Comparison of ENCODE assay signal across 13 cellular contexts in genomic region chr5:158754018-158754514, GRCh38.
DNase-seq lines count a peak whose midpoint lies in the region; ATAC-seq and TF ChIP-seq lines count a peak whose summit lies in the region.
"Had no signal": no experiment of that assay in that cellular context is flagged by ENCODE, and none has a peak within 500 bp of the region (broad histone marks: within the 10 kb centered on the region; RNA-seq: fewer than 3 reads in every experiment).

No MANE protein-coding gene starts in this region.

- DNase-seq in GM04504 (ENCODE audit: low read depth) (peak; percentile 98), adipocyte (ENCODE audit: low read depth) (peak; percentile 84), glomerular visceral epithelial cell (ENCODE audit: extremely low spot score) (peak; percentile 4), tibial artery (no peak), superior temporal gyrus (ENCODE audit: extremely low spot score) (no peak), hypothalamus (lab: John Stamatoyannopoulos, UW) (no peak)
- DNase-seq: cortex of kidney, kidney, NCI-H1092, NCI-H526, substantia nigra had no signal

- H3K27me3 ChIP-seq in adipocyte (replicated peaks; ENCODE audit: control insufficient read depth, insufficient read depth, low read length) (no peaks in the 10 kb centered on the region), tibial artery (no peaks in the 10 kb centered on the region)
- H3K27me3 ChIP-seq: right atrium auricular region had no signal

- H3K4me1 ChIP-seq in adipocyte (ENCODE audit: control insufficient read depth, insufficient read depth, low read length): peaks cover 79% of the 10 kb centered on the region
- peaks cover 0 to 69% (median 23%) of the 10 kb centered on the region in 4 donors for H3K4me1 ChIP-seq in tibial artery

- intact Hi-C loops in tibial artery (cut with DNase I; ENCODE audit: low total_unique reads): no loop called here

- H3K9me3 ChIP-seq in adipocyte (ENCODE audit: control insufficient read depth, low read length): no peaks in the 10 kb centered on the region
- no peaks in the 10 kb centered on the region for H3K9me3 ChIP-seq in tibial artery
- H3K9me3 ChIP-seq: right atrium auricular region had no signal

- peak overlapping the region; percentile 7 to 67 for H3K27ac ChIP-seq in tibial artery
- H3K27ac ChIP-seq: right atrium auricular region had no signal

- no peak for ATAC-seq in GM21825 (IDR thresholded peaks at IDR 0.05; ENCODE audit: unreplicated experiment)

- peak overlapping the region; percentile 81 for H3K9ac ChIP-seq in adipocyte (ENCODE audit: low read length)

- no peak for TF ChIP-seq CTCF in tibial artery (IDR thresholded peaks at IDR 0.05)

- H3K4me3 ChIP-seq in adipocyte (ENCODE audit: low read length) (no peak overlapping the region), tibial artery (no peak overlapping the region)
- H3K4me3 ChIP-seq: right atrium auricular region had no signal

- H3K36me3 ChIP-seq in adipocyte (ENCODE audit: control insufficient read depth, insufficient read depth, low read length, severe bottlenecking) (peaks cover 8% of the 10 kb centered on the region), tibial artery (no peaks in the 10 kb centered on the region)
- H3K36me3 ChIP-seq: right atrium auricular region had no signal

Comparison
In these comparisons a context has a peak if more than half of its experiments do, and no peak if none do; other contexts are left out.
1. DNase-seq: peak in GM04504 (single experiment), adipocyte (single experiment) and glomerular visceral epithelial cell (single experiment); none in tibial artery (0 of 2), superior temporal gyrus (single experiment) and hypothalamus (0 of 51).